7 cellular contexts compared by ENCODE assay signal in the genomic region with DNA sequence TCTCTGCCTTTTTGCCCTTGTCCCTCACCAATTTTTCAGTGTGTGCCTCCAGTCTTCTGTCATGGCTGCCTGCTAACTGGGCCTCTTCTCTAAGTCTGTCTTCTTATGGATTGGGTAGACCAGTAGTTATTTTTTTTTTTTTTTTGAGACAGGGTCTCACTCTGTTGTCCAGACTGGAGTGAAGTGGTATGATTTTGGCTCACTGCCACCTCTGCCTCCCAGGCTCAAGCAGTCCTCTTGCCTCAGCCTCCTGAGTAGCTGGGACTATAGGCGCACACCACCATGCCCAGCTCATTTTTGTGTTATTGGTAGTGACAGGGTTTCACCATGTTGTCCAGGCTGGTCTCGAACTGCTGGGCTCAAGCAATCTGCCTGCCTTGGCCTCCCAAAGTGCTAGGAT. TPM values are rescaled to one million over a fixed set of nuclear protein-coding genes. Genes with fewer than 3 reads are reported as not detected.
DNase-seq lines count a peak whose midpoint lies in the region; ATAC-seq and TF ChIP-seq lines count a peak whose summit lies in the region.
"Not testable (repeated sequence)": the region's sequence is repeated elsewhere in the genome, so short reads cannot be mapped to it uniquely, and the experiment has no call there.

No MANE protein-coding gene starts in this region.

- not testable (repeated sequence) for TF ChIP-seq POLR2A in thyroid gland (IDR thresholded peaks at IDR 0.05)

- POLR2A ChIA-PET in CD4-positive, alpha-beta memory T cell (lab: Charles Lee; ENCODE audit: partially characterized antibody): interaction anchor here (2.8 kb wide), 1 partner anchor 58 kb away, joined by 19 read pairs; a partner anchor contains a TSS
- POLR2A ChIA-PET in activated CD4-positive, alpha-beta T cell treated with anti-CD3 and anti-CD28 coated beads, Interleukin-2, amount 10 ng/mL, durations not matched to agents 7 days and 5 days (lab: Charles Lee): not testable (repeated sequence)
- POLR2A ChIA-PET in activated naive CD8-positive, alpha-beta T cell treated with anti-CD3 and anti-CD28 coated beads, Interleukin-2, amount 10 ng/mL, durations not matched to agents 7 days and 5 days (lab: Charles Lee): interaction anchor here (1.4 to 1.9 kb wide), 2 partner anchors 58 to 184 kb away, joined by 3 to 6 read pairs; a partner anchor contains a TSS

- H3K4me1 ChIP-seq in CD4-positive, alpha-beta memory T cell (ENCODE audit: insufficient read depth, low read length): not testable (repeated sequence)
- H3K4me1 ChIP-seq in thyroid gland: peaks cover 15 to 17% of the 10 kb centered on the region in 2 donors

- H3K4me1 Mint-ChIP-seq in CD4-positive, alpha-beta memory T cell; activated CD4-positive, alpha-beta T cell treated with anti-CD3 and anti-CD28 coated beads, Interleukin-2, amount 10 ng/mL, durations not matched to agents 7 days and 5 days; activated T-helper 17 cell treated with anti-CD3 and anti-CD28 coated beads, Interleukin-2, amount 50 U/mL, for 72 hours; activated naive CD8-positive, alpha-beta T cell treated with anti-CD3 and anti-CD28 coated beads, Interleukin-2, amount 10 ng/mL, durations not matched to agents 7 days and 5 days; effector memory CD8-positive, alpha-beta T cell (ENCODE audit: low read depth in 2 of 2): not testable (repeated sequence)
- H3K4me1 Mint-ChIP-seq in mesothelial cell of epicardium: peaks cover 39% of the 10 kb centered on the region

- H3K36me3 Mint-ChIP-seq in CD4-positive, alpha-beta memory T cell: peaks cover 33 to 42% of the 10 kb centered on the region in 2 donors
- peaks cover 31% of the 10 kb centered on the region for H3K36me3 Mint-ChIP-seq in activated CD4-positive, alpha-beta T cell treated with anti-CD3 and anti-CD28 coated beads, Interleukin-2, amount 10 ng/mL, durations not matched to agents 7 days and 5 days (ENCODE audit: low read depth)
- H3K36me3 Mint-ChIP-seq in activated T-helper 17 cell treated with anti-CD3 and anti-CD28 coated beads, Interleukin-2, amount 50 U/mL, for 72 hours (ENCODE audit: low read depth): peaks cover 54% of the 10 kb centered on the region
- peaks cover 17% of the 10 kb centered on the region for H3K36me3 Mint-ChIP-seq in activated naive CD8-positive, alpha-beta T cell treated with anti-CD3 and anti-CD28 coated beads, Interleukin-2, amount 10 ng/mL, durations not matched to agents 7 days and 5 days
- H3K36me3 Mint-ChIP-seq in effector memory CD8-positive, alpha-beta T cell (ENCODE audit: insufficient read depth): peaks cover 25% of the 10 kb centered on the region
- H3K36me3 Mint-ChIP-seq in mesothelial cell of epicardium: peaks cover 17% of the 10 kb centered on the region

- H3K9me3 Mint-ChIP-seq in CD4-positive, alpha-beta memory T cell; activated CD4-positive, alpha-beta T cell treated with anti-CD3 and anti-CD28 coated beads, Interleukin-2, amount 10 ng/mL, durations not matched to agents 7 days and 5 days; activated T-helper 17 cell treated with anti-CD3 and anti-CD28 coated beads, Interleukin-2, amount 50 U/mL, for 72 hours; activated naive CD8-positive, alpha-beta T cell treated with anti-CD3 and anti-CD28 coated beads, Interleukin-2, amount 10 ng/mL, durations not matched to agents 7 days and 5 days; effector memory CD8-positive, alpha-beta T cell; mesothelial cell of epicardium: not testable (repeated sequence)

- not testable (repeated sequence) for H3K4me3 Mint-ChIP-seq in CD4-positive, alpha-beta memory T cell; activated CD4-positive, alpha-beta T cell treated with anti-CD3 and anti-CD28 coated beads, Interleukin-2, amount 10 ng/mL, durations not matched to agents 7 days and 5 days; activated T-helper 17 cell treated with anti-CD3 and anti-CD28 coated beads, Interleukin-2, amount 50 U/mL, for 72 hours; activated naive CD8-positive, alpha-beta T cell treated with anti-CD3 and anti-CD28 coated beads, Interleukin-2, amount 10 ng/mL, durations not matched to agents 7 days and 5 days; effector memory CD8-positive, alpha-beta T cell; mesothelial cell of epicardium

- not testable (repeated sequence) for ATAC-seq in activated T-helper 17 cell treated with anti-CD3 and anti-CD28 coated beads, Interleukin-2, amount 50 U/mL, for 72 hours (replicated peaks); activated naive CD8-positive, alpha-beta T cell treated with anti-CD3 and anti-CD28 coated beads, Interleukin-2, amount 10 ng/mL, durations not matched to agents 7 days and 5 days (ENCODE audit: low read depth); effector memory CD8-positive, alpha-beta T cell (replicated peaks)

- not testable (repeated sequence) for TF ChIP-seq CTCF in mesothelial cell of epicardium (IDR thresholded peaks at IDR 0.05; ENCODE audit: unreplicated experiment); thyroid gland (IDR thresholded peaks at IDR 0.05)

- 96 to 98% methylated on average over 2 of the region's 2 CpGs for WGBS in thyroid gland, 2 donors

- CTCF ChIA-PET in CD4-positive, alpha-beta memory T cell (lab: Charles Lee; ENCODE audit: partially characterized antibody): interaction anchor here (1.0 to 8.3 kb wide), 15 partner anchors 9 to 643 kb away, joined by 3 to 162 read pairs (median 6); a partner anchor contains a TSS
- CTCF ChIA-PET in activated CD4-positive, alpha-beta T cell treated with anti-CD3 and anti-CD28 coated beads, Interleukin-2, amount 10 ng/mL, durations not matched to agents 7 days and 5 days (lab: Charles Lee): interaction anchor here (0.7 to 3.0 kb wide), 7 partner anchors 11 to 186 kb away, joined by 3 to 15 read pairs (median 5); a partner anchor contains a TSS

- peaks cover 29% of the 10 kb centered on the region for H3K36me3 ChIP-seq in CD4-positive, alpha-beta memory T cell (ENCODE audit: insufficient read depth, low read length)
- H3K36me3 ChIP-seq in thyroid gland: peaks cover 11 to 20% of the 10 kb centered on the region in 2 donors

- intact Hi-C loops in CD4-positive, alpha-beta memory T cell (cut with micrococcal nuclease): loop anchor here (5.0 kb wide), 1 partner anchor 152 kb away; no protein-coding TSS in a partner anchor
- intact Hi-C loops in thyroid gland (cut with DNase I): loop anchor here (2.0 kb wide), 1 partner anchor 185 kb away; no protein-coding TSS in a partner anchor

- peak overlapping the region in 4 of 7 donors; percentile 13 to 54 (median 22) for H3K27ac Mint-ChIP-seq in CD4-positive, alpha-beta memory T cell
- H3K27ac Mint-ChIP-seq in activated CD4-positive, alpha-beta T cell treated with anti-CD3 and anti-CD28 coated beads, Interleukin-2, amount 10 ng/mL, durations not matched to agents 7 days and 5 days: peak overlapping the region; percentile 31
- H3K27ac Mint-ChIP-seq in activated T-helper 17 cell treated with anti-CD3 and anti-CD28 coated beads, Interleukin-2, amount 50 U/mL, for 72 hours: peak overlapping the region; percentile 4
- H3K27ac Mint-ChIP-seq in activated naive CD8-positive, alpha-beta T cell treated with anti-CD3 and anti-CD28 coated beads, Interleukin-2, amount 10 ng/mL, durations not matched to agents 7 days and 5 days: peak overlapping the region; percentile 9
- peak overlapping the region; percentile 15 to 20 for H3K27ac Mint-ChIP-seq in effector memory CD8-positive, alpha-beta T cell
- H3K27ac Mint-ChIP-seq in mesothelial cell of epicardium: peak overlapping the region; percentile 66

- H3K4me3 ChIP-seq in CD4-positive, alpha-beta memory T cell (ENCODE audit: low read length in 2 of 2); thyroid gland (replicated peaks in 1 of 3): not testable (repeated sequence)

- H3K27ac ChIP-seq in CD4-positive, alpha-beta memory T cell (ENCODE audit: low read depth, low read length): not testable (repeated sequence)
- peak overlapping the region in 2 of 3 donors; percentile 4 to 45 for H3K27ac ChIP-seq in thyroid gland

- not testable (repeated sequence) for H3K27me3 ChIP-seq in CD4-positive, alpha-beta memory T cell (ENCODE audit: insufficient read depth, low read length); thyroid gland

- not testable (repeated sequence) for H3K9me3 ChIP-seq in CD4-positive, alpha-beta memory T cell (ENCODE audit: control insufficient read depth in 1 of 2, low read length in 2 of 2); thyroid gland

- H3K27me3 Mint-ChIP-seq in CD4-positive, alpha-beta memory T cell; activated CD4-positive, alpha-beta T cell treated with anti-CD3 and anti-CD28 coated beads, Interleukin-2, amount 10 ng/mL, durations not matched to agents 7 days and 5 days; activated T-helper 17 cell treated with anti-CD3 and anti-CD28 coated beads, Interleukin-2, amount 50 U/mL, for 72 hours; activated naive CD8-positive, alpha-beta T cell treated with anti-CD3 and anti-CD28 coated beads, Interleukin-2, amount 10 ng/mL, durations not matched to agents 7 days and 5 days; effector memory CD8-positive, alpha-beta T cell; mesothelial cell of epicardium (ENCODE audit: low read depth): not testable (repeated sequence)

- not testable (repeated sequence) for DNase-seq in CD4-positive, alpha-beta memory T cell; activated CD4-positive, alpha-beta T cell treated with anti-CD3 and anti-CD28 coated beads, Interleukin-2, amount 10 ng/mL, durations not matched to agents 7 days and 5 days; activated naive CD8-positive, alpha-beta T cell treated with anti-CD3 and anti-CD28 coated beads, Interleukin-2, amount 10 ng/mL, durations not matched to agents 7 days and 5 days; effector memory CD8-positive, alpha-beta T cell; mesothelial cell of epicardium (ENCODE audit: low spot score in 2 of 2, unreplicated experiment in 2 of 2); thyroid gland

RNA-seq across cellular contexts. Expression of a gene that starts 18.2 kb away (rescaled TPM):
- total RNA-seq in CD4-positive, alpha-beta memory T cell: 10 to 100 TPM; 33.3 to 36.7 TPM
- 10 to 100 TPM; 27.7 to 34.8 TPM for polyA plus RNA-seq in CD4-positive, alpha-beta memory T cell
- 10 to 100 TPM; 40.0 to 40.5 TPM for total RNA-seq in activated CD4-positive, alpha-beta T cell treated with anti-CD3 and anti-CD28 coated beads, Interleukin-2, amount 10 ng/mL, durations not matched to agents 7 days and 5 days
- total RNA-seq in activated T-helper 17 cell treated with anti-CD3 and anti-CD28 coated beads, Interleukin-2, amount 50 U/mL, for 72 hours: 10 to 100 TPM; 77.7 to 83.1 TPM
- 10 to 100 TPM; 36.9 to 38.7 TPM for total RNA-seq in activated naive CD8-positive, alpha-beta T cell treated with anti-CD3 and anti-CD28 coated beads, Interleukin-2, amount 10 ng/mL, durations not matched to agents 7 days and 5 days
- total RNA-seq in mesothelial cell of epicardium: 27.4 to 32.5 TPM (median 30.2 TPM) in 3 replicates
- 10 to 100 TPM; 19.9 to 23.8 (median 22.7) TPM for total RNA-seq in thyroid gland

RNA-seq across cellular contexts. Expression of a gene that starts 41.6 kb away (rescaled TPM):
- 1 to 10 TPM; 2.0 to 2.7 TPM for total RNA-seq in CD4-positive, alpha-beta memory T cell
- polyA plus RNA-seq in CD4-positive, alpha-beta memory T cell: under 1 TPM; 0.37 to 0.76 TPM
- 1 to 10 TPM; 2.1 TPM for total RNA-seq in activated CD4-positive, alpha-beta T cell treated with anti-CD3 and anti-CD28 coated beads, Interleukin-2, amount 10 ng/mL, durations not matched to agents 7 days and 5 days
- 1 to 10 TPM; 3.0 to 5.8 TPM for total RNA-seq in activated T-helper 17 cell treated with anti-CD3 and anti-CD28 coated beads, Interleukin-2, amount 50 U/mL, for 72 hours
- total RNA-seq in activated naive CD8-positive, alpha-beta T cell treated with anti-CD3 and anti-CD28 coated beads, Interleukin-2, amount 10 ng/mL, durations not matched to agents 7 days and 5 days: 1 to 10 TPM; 2.0 to 2.4 TPM
- 4.7 to 5.0 TPM (median 4.9 TPM) in 3 replicates for total RNA-seq in mesothelial cell of epicardium
- total RNA-seq in thyroid gland: 10 to 100 TPM in 2 of 4 donors, 1 to 10 TPM in 2; 9.0 to 13.6 (median 10.8) TPM

RNA-seq across cellular contexts. Expression of a gene that starts 57.8 kb away (rescaled TPM):
- 10 to 100 TPM; 29.4 to 32.0 TPM for total RNA-seq in CD4-positive, alpha-beta memory T cell
- 10 to 100 TPM; 25.0 to 32.6 TPM for polyA plus RNA-seq in CD4-positive, alpha-beta memory T cell
- total RNA-seq in activated CD4-positive, alpha-beta T cell treated with anti-CD3 and anti-CD28 coated beads, Interleukin-2, amount 10 ng/mL, durations not matched to agents 7 days and 5 days: 10 to 100 TPM; 14.7 to 16.1 TPM
- 10 to 100 TPM; 14.4 to 16.3 TPM for total RNA-seq in activated T-helper 17 cell treated with anti-CD3 and anti-CD28 coated beads, Interleukin-2, amount 50 U/mL, for 72 hours
- total RNA-seq in activated naive CD8-positive, alpha-beta T cell treated with anti-CD3 and anti-CD28 coated beads, Interleukin-2, amount 10 ng/mL, durations not matched to agents 7 days and 5 days: 10 to 100 TPM; 17.5 to 20.8 TPM
- total RNA-seq in mesothelial cell of epicardium (8.1 to 8.5 TPM (median 8.4 TPM) in 3 replicates), thyroid gland (10 to 100 TPM; 16.3 to 23.2 (median 17.8) TPM)

Comparison
In these comparisons a context has a peak if more than half of its experiments do, and no peak if none do; other contexts are left out.
1. H3K27ac Mint-ChIP-seq: peak in every context shown above with its lines; median percentile 66 in mesothelial cell of epicardium; 31 in activated CD4-positive, alpha-beta T cell treated with anti-CD3 and anti-CD28 coated beads, Interleukin-2, amount 10 ng/mL, durations not matched to agents 7 days and 5 days; 22 in CD4-positive, alpha-beta memory T cell; 18 in effector memory CD8-positive, alpha-beta T cell; 9 in activated naive CD8-positive, alpha-beta T cell treated with anti-CD3 and anti-CD28 coated beads, Interleukin-2, amount 10 ng/mL, durations not matched to agents 7 days and 5 days; 4 in activated T-helper 17 cell treated with anti-CD3 and anti-CD28 coated beads, Interleukin-2, amount 50 U/mL, for 72 hours.